ENCODE assay signal across 1 cellular context in the genomic region with DNA sequence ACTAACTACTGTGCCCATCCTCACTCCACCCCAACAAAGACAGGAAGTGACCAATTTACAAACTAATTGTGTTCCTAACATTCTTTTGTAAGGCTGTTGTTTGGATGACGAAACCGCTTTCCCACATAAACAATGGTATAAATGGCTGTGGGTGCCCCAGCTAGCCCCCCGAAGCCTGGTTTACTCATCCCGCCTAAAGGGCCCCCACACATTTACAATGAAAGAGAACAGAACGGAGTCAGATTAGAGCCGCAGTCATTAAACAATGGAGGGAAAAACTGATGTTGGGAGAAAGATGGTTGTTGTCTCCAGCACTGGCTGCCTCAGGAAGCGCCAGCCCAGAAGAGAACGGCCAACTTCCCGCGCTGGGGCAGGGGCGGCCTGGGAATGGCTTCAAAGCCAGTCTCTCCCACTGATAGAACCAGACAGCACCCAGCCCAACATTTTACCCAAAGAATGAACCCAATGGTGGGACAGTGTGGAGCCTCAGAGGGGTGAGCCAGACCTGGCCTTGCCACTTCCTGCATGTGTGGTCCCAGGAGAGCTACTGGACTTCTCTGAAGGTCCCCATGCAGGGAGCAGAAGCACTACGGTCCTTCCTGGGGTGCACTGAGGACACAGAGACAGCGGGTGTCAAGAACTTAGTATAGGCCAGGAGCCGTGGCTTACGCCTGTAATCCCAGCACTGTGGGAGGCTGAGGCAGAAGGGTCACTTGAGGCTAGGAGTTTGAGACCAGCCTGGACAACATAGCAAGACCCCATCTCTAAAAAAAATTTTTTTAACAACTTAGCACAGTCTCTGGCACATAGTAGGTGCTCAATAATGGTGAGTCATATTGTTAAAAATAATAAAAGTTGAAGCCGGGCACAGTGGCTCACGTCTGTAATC.
TF ChIP-seq lines count a peak whose summit lies in the region.

No MANE protein-coding gene starts in this region.

TF ChIP-seq in GM23338, 12 proteins besides CTCF, POLR2A, EP300 and RAD21 (continued from another document):
- TF ChIP-seq, protein P1, sequence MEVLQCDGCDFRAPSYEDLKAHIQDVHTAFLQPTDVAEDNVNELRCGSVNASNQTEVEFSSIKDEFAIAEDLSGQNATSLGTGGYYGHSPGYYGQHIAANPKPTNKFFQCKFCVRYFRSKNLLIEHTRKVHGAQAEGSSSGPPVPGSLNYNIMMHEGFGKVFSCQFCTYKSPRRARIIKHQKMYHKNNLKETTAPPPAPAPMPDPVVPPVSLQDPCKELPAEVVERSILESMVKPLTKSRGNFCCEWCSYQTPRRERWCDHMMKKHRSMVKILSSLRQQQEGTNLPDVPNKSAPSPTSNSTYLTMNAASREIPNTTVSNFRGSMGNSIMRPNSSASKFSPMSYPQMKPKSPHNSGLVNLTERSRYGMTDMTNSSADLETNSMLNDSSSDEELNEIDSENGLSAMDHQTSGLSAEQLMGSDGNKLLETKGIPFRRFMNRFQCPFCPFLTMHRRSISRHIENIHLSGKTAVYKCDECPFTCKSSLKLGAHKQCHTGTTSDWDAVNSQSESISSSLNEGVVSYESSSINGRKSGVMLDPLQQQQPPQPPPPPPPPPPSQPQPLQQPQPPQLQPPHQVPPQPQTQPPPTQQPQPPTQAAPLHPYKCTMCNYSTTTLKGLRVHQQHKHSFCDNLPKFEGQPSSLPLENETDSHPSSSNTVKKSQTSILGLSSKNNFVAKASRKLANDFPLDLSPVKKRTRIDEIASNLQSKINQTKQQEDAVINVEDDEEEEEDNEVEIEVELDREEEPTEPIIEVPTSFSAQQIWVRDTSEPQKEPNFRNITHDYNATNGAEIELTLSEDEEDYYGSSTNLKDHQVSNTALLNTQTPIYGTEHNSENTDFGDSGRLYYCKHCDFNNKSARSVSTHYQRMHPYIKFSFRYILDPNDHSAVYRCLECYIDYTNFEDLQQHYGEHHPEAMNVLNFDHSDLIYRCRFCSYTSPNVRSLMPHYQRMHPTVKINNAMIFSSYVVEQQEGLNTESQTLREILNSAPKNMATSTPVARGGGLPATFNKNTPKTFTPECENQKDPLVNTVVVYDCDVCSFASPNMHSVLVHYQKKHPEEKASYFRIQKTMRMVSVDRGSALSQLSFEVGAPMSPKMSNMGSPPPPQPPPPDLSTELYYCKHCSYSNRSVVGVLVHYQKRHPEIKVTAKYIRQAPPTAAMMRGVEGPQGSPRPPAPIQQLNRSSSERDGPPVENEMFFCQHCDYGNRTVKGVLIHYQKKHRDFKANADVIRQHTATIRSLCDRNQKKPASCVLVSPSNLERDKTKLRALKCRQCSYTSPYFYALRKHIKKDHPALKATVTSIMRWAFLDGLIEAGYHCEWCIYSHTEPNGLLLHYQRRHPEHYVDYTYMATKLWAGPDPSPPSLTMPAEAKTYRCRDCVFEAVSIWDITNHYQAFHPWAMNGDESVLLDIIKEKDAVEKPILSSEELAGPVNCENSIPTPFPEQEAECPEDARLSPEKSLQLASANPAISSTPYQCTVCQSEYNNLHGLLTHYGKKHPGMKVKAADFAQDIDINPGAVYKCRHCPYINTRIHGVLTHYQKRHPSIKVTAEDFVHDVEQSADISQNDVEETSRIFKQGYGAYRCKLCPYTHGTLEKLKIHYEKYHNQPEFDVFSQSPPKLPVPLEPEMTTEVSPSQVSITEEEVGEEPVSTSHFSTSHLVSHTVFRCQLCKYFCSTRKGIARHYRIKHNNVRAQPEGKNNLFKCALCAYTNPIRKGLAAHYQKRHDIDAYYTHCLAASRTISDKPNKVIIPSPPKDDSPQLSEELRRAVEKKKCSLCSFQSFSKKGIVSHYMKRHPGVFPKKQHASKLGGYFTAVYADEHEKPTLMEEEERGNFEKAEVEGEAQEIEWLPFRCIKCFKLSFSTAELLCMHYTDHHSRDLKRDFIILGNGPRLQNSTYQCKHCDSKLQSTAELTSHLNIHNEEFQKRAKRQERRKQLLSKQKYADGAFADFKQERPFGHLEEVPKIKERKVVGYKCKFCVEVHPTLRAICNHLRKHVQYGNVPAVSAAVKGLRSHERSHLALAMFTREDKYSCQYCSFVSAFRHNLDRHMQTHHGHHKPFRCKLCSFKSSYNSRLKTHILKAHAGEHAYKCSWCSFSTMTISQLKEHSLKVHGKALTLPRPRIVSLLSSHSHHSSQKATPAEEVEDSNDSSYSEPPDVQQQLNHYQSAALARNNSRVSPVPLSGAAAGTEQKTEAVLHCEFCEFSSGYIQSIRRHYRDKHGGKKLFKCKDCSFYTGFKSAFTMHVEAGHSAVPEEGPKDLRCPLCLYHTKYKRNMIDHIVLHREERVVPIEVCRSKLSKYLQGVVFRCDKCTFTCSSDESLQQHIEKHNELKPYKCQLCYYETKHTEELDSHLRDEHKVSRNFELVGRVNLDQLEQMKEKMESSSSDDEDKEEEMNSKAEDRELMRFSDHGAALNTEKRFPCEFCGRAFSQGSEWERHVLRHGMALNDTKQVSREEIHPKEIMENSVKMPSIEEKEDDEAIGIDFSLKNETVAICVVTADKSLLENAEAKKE (CRISPR knock-in tag; IDR thresholded peaks at IDR 0.05): no peak
- no peak for TF ChIP-seq POLR2AphosphoS5 (IDR thresholded peaks at IDR 0.05; ENCODE audit: low read depth)
- TF ChIP-seq EZH2phosphoT487 (IDR thresholded peaks at IDR 0.05; ENCODE audit: unreplicated experiment): no peak
- peak; percentile 56 for TF ChIP-seq CREB1 (CRISPR knock-in tag; IDR thresholded peaks at IDR 0.05; ENCODE audit: low read depth)
